In genomic region chr5:67202830-67203229, GRCh38 we compare ENCODE assay signal across 12 cellular contexts.
DNase-seq lines count a peak whose midpoint lies in the region; FAIRE-seq lines count a peak whose summit lies in the region.
"Had no signal": no experiment of that assay in that cellular context is flagged by ENCODE, and none has a peak within 500 bp of the region (broad histone marks: within the 10 kb centered on the region; RNA-seq: fewer than 3 reads in every experiment).

No MANE protein-coding gene starts in this region.

- FAIRE-seq in GM18507 (lab: Jason Lieb, UNC), result peak; percentile 78

- peak; percentile 93 for DNase-seq in CD1c-positive myeloid dendritic cell (ENCODE audit: extremely low spot score)
- no peak for DNase-seq in GM18507 (ENCODE audit: extremely low spot score, insufficient read length, low read depth)
- DNase-seq in SKM-1 treated with dmso at 0.1 percent for 144 hours (lab: John Stamatoyannopoulos, UW; ENCODE audit: unreplicated experiment), result peak; percentile 91
- peak; percentile 47 for DNase-seq in medulla oblongata (ENCODE audit: extremely low spot score)
- DNase-seq in retina, result no peak
- no peak for DNase-seq in NK-92 treated with Interleukin-12 subunit alpha and Interleukin-12 subunit beta, amount 100 ng/mL, for 24 hours (lab: John Stamatoyannopoulos, UW)
- no peak for DNase-seq in HuH-7 (ENCODE audit: low spot score)
- DNase-seq in superior temporal gyrus (ENCODE audit: extremely low spot score), result no peak
- DNase-seq: NCI-H2029 treated with DMSO at 0.1 percent for 48 hours, PC-3, T1000, tibial artery had no signal

Comparison
In these comparisons a context has a peak if more than half of its experiments do, and no peak if none do; other contexts are left out.
1. DNase-seq: peak in CD1c-positive myeloid dendritic cell (single experiment), SKM-1 treated with dmso at 0.1 percent for 144 hours (single experiment) and medulla oblongata (single experiment); none in GM18507 (single experiment), retina (single experiment), NK-92 treated with Interleukin-12 subunit alpha and Interleukin-12 subunit beta, amount 100 ng/mL, for 24 hours (single experiment), HuH-7 (single experiment) and superior temporal gyrus (single experiment).